19 cellular contexts compared by ENCODE assay signal in the genomic region with DNA sequence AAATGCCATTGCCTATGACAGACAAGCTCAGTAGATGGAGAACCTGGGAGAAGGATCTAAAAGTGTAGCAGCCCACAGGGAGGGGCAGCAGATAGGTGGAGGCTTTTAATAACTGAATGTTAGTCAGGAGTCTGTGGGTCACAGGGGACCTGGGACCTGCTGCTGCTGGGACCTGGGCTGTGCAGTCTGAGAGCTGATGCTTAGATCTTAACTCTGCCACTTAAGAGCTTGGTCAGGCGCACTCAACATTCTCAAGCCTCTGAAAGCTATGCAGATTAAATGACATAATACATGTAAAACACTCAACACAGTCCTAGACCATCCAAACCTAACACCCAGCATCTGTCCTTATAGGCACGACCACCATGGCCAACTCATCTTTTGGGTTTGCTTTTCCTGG.
"Had no signal": no experiment of that assay in that cellular context is flagged by ENCODE, and none has a peak within 500 bp of the region (broad histone marks: within the 10 kb centered on the region; RNA-seq: fewer than 3 reads in every experiment).

No MANE protein-coding gene starts in this region.

- H3K27me3 ChIP-seq: brain microvascular endothelial cell, sigmoid colon had no signal

- H3K36me3 Mint-ChIP-seq: activated naive CD4-positive, alpha-beta T cell treated with anti-CD3 and anti-CD28 coated beads, Interleukin-2, amount 50 U/mL, for 72 hours; naive B cell; stimulated activated naive B cell treated with anti-CD40 and anti-IgM and Interleukin-4, amounts not matched to agents 10 μg/mL and 1 μg/mL and 100 μg/mL, for 72 hours had no signal

- ATAC-seq: activated CD8-positive, alpha-beta T cell treated with anti-CD3 and anti-CD28 coated beads, Interleukin-2, amount 10 ng/mL, durations not matched to agents 7 days and 5 days; activated naive CD4-positive, alpha-beta T cell treated with anti-CD3 and anti-CD28 coated beads, Interleukin-2, amount 50 U/mL, for 72 hours; stimulated activated naive B cell treated with anti-CD40 and anti-IgM and Interleukin-4, amounts not matched to agents 10 μg/mL and 1 μg/mL and 100 μg/mL, for 72 hours had no signal

- H3K27ac ChIP-seq: brain microvascular endothelial cell, epithelial cell of prostate had no signal

- H3K4me1 Mint-ChIP-seq: naive B cell; stimulated activated naive B cell treated with anti-CD40 and anti-IgM and Interleukin-4, amounts not matched to agents 10 μg/mL and 1 μg/mL and 100 μg/mL, for 72 hours had no signal

- DNase-seq: activated CD4-positive, alpha-beta T cell treated with anti-CD3 and anti-CD28 coated beads for 1 hour; activated CD4-positive, alpha-beta T cell treated with anti-CD3 and anti-CD28 coated beads, Interleukin-2, amount 50 U/mL, for 1 hour; activated CD8-positive, alpha-beta T cell treated with anti-CD3 and anti-CD28 coated beads, Interleukin-2, amount 10 ng/mL, durations not matched to agents 7 days and 5 days; activated gamma-delta T cell; aorta; brain microvascular endothelial cell; kidney; naive B cell; sigmoid colon; stimulated activated CD4-positive, alpha-beta T cell treated with anti-CD3 and anti-CD28 coated beads, Interleukin-15, amount 100 ng/mL, for 24 hours; stimulated activated CD8-positive, alpha-beta memory T cell treated with anti-CD3 and anti-CD28 coated beads, Interleukin-4, amount 100 ng/mL, for 48 hours; stimulated activated naive B cell treated with anti-CD40 and anti-IgM and Interleukin-4, amounts not matched to agents 10 μg/mL and 1 μg/mL and 100 μg/mL, for 72 hours; T-helper 1 cell had no signal

- H3K9me3 ChIP-seq: sigmoid colon had no signal

- H3K27ac Mint-ChIP-seq: activated CD8-positive, alpha-beta T cell treated with anti-CD3 and anti-CD28 coated beads, Interleukin-2, amount 10 ng/mL, durations not matched to agents 7 days and 5 days; activated naive CD4-positive, alpha-beta T cell treated with anti-CD3 and anti-CD28 coated beads, Interleukin-2, amount 50 U/mL, for 72 hours; activated T-helper 1 cell treated with anti-CD3 and anti-CD28 coated beads, Interleukin-12 subunit alpha, Interleukin-12 subunit beta, Interleukin-2, Interleukin-4 antibody, amounts not matched to agents 30 ng/mL and 10 ng/mL and 1 ng/mL, durations not matched to agents 14 hours and 24 hours and 36 hours; stimulated activated naive B cell treated with anti-CD40 and anti-IgM and Interleukin-4, amounts not matched to agents 10 μg/mL and 1 μg/mL and 100 μg/mL, for 72 hours; type B pancreatic cell had no signal

- H3K4me3 Mint-ChIP-seq: activated CD8-positive, alpha-beta T cell treated with anti-CD3 and anti-CD28 coated beads, Interleukin-2, amount 10 ng/mL, durations not matched to agents 7 days and 5 days; activated T-helper 1 cell treated with anti-CD3 and anti-CD28 coated beads, Interleukin-12 subunit alpha, Interleukin-12 subunit beta, Interleukin-2, Interleukin-4 antibody, amounts not matched to agents 30 ng/mL and 10 ng/mL and 1 ng/mL, durations not matched to agents 14 hours and 24 hours and 36 hours; naive B cell; stimulated activated naive B cell treated with anti-CD40 and anti-IgM and Interleukin-4, amounts not matched to agents 10 μg/mL and 1 μg/mL and 100 μg/mL, for 72 hours; type B pancreatic cell had no signal

- H3K9me3 Mint-ChIP-seq: activated T-helper 1 cell treated with anti-CD3 and anti-CD28 coated beads, Interleukin-12 subunit alpha, Interleukin-12 subunit beta, Interleukin-2, Interleukin-4 antibody, amounts not matched to agents 30 ng/mL and 10 ng/mL and 1 ng/mL, durations not matched to agents 14 hours and 24 hours and 36 hours; stimulated activated naive B cell treated with anti-CD40 and anti-IgM and Interleukin-4, amounts not matched to agents 10 μg/mL and 1 μg/mL and 100 μg/mL, for 72 hours; type B pancreatic cell had no signal

- H3K36me3 ChIP-seq: brain microvascular endothelial cell, sigmoid colon had no signal

- H3K4me3 ChIP-seq: lung, sigmoid colon, smooth muscle cell had no signal
